Comparison of ENCODE assay signal across 1 cellular context in the genomic region with DNA sequence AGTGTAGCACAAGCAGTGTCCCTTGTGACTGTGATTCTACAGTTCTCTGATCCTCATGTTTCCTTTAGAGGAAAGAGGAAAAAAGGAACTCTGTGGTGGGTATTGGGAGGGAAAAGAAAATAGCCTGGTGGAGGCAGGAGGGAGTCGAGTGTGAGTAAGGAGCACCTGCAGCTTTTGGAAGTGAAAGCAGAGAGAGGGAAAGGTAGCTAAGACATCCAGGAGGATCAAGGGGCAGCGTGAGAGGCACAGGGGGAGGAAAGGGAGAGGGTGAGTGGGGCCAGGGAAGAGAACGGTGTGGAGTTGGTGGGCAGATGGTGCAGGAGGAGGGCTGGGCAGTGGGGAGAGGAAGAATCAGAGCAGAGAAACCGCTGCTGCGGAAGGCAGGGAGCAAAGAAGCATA.
TF ChIP-seq lines count a peak whose summit lies in the region.

No MANE protein-coding gene starts in this region.

TF ChIP-seq in GM23338, 12 proteins besides CTCF, POLR2A, EP300 and RAD21 (continued from another document):
- TF ChIP-seq EZH2 (IDR thresholded peaks at IDR 0.05; ENCODE audit: low read depth, unreplicated experiment) = no peak
- TF ChIP-seq STAT1 (IDR thresholded peaks at IDR 0.05; ENCODE audit: unreplicated experiment) = no peak
